ENCODE assay signal across 14 cellular contexts in genomic region chr21:37915516-37915915, GRCh38. TPM values are rescaled to one million over a fixed set of nuclear protein-coding genes. Genes with fewer than 3 reads are reported as not detected.
DNase-seq lines count a peak whose midpoint lies in the region; ATAC-seq, FAIRE-seq and TF ChIP-seq lines count a peak whose summit lies in the region.
"Had no signal": no experiment of that assay in that cellular context is flagged by ENCODE, and none has a peak within 500 bp of the region (broad histone marks: within the 10 kb centered on the region; RNA-seq: fewer than 3 reads in every experiment).

No MANE protein-coding gene starts in this region.

- no peaks in the 10 kb centered on the region for H3K9me3 Mint-ChIP-seq in stimulated activated naive CD8-positive, alpha-beta T cell treated with anti-CD3 and anti-CD28 coated beads, Interleukin-15, Interleukin-2, amounts not matched to agents 100 ng/mL and 50 ng/mL, for 24 hours
- no peaks in the 10 kb centered on the region for H3K9me3 Mint-ChIP-seq in astrocyte (ENCODE audit: unreplicated experiment)
- no peaks in the 10 kb centered on the region for H3K9me3 Mint-ChIP-seq in stimulated activated effector memory CD8-positive, alpha-beta T cell treated with anti-CD3 and anti-CD28 coated beads, Interleukin-12 subunit alpha, Interleukin-12 subunit beta, amount 100 ng/mL, for 72 hours

- peak overlapping the region; percentile 9 for H3K4me3 Mint-ChIP-seq in stimulated activated naive CD8-positive, alpha-beta T cell treated with anti-CD3 and anti-CD28 coated beads, Interleukin-15, Interleukin-2, amounts not matched to agents 100 ng/mL and 50 ng/mL, for 24 hours
- peak overlapping the region; percentile 92 for H3K4me3 Mint-ChIP-seq in astrocyte (ENCODE audit: unreplicated experiment)
- H3K4me3 Mint-ChIP-seq in stimulated activated effector memory CD8-positive, alpha-beta T cell treated with anti-CD3 and anti-CD28 coated beads, Interleukin-12 subunit alpha, Interleukin-12 subunit beta, amount 100 ng/mL, for 72 hours, result no peak overlapping the region
- H3K4me3 Mint-ChIP-seq: activated B cell treated with CpG ODN at 0.5 μM for 24 hours; CD4-positive, CD25-positive, alpha-beta regulatory T cell had no signal

- WGBS in mesenchymal stem cell, result 3% methylated on average over 24 of the region's 28 CpGs

- H3K79me1 ChIP-seq in mesenchymal stem cell (replicated peaks; ENCODE audit: low read length, poor library complexity, severe bottlenecking), result peaks cover 4% of the 10 kb centered on the region

- no TSS peak for BruUV-seq in PC-9 (replicated peaks; lab: Mats Ljungman, UMichigan)

- H3K9me2 ChIP-seq in PC-9 (ENCODE audit: insufficient read depth), result no peaks in the 10 kb centered on the region

- POLR2A ChIA-PET in PC-9 (lab: Charles Lee; ENCODE audit: unreplicated experiment), result no interaction called here

- peak overlapping the region; percentile 55 to 71 for H3K18ac ChIP-seq in mesenchymal stem cell (ENCODE audit: low read depth in 1 of 2, low read length in 2 of 2)

- H2AFZ ChIP-seq in astrocyte (ENCODE audit: low read depth, low read length), result peak overlapping the region; percentile 30
- no peak overlapping the region for H2AFZ ChIP-seq in mesenchymal stem cell (ENCODE audit: low read depth, low read length)
- no peak overlapping the region for H2AFZ ChIP-seq in PC-9

- H3K4me2 ChIP-seq in astrocyte (ENCODE audit: low read length) (peak overlapping the region; percentile 86), mesenchymal stem cell (ENCODE audit: low read length, poor library complexity, severe bottlenecking) (peak overlapping the region; percentile 91), PC-9 (no peak overlapping the region)

- H3K79me2 ChIP-seq in astrocyte (ENCODE audit: insufficient read depth, low read length) (no peaks in the 10 kb centered on the region), PC-9 (ENCODE audit: low read depth) (no peaks in the 10 kb centered on the region)

- CTCF ChIA-PET in PC-9 (lab: Charles Lee), result no interaction called here

- H3K4me1 ChIP-seq in astrocyte (ENCODE audit: insufficient read depth, low read length) (peaks cover 13% of the 10 kb centered on the region), mesenchymal stem cell (ENCODE audit: control insufficient read depth, insufficient read depth, low read depth, low read length) (peaks cover 19% of the 10 kb centered on the region), PC-9 (replicated peaks; ENCODE audit: insufficient read depth) (no peaks in the 10 kb centered on the region)

- H3K36me3 Mint-ChIP-seq in stimulated activated naive CD8-positive, alpha-beta T cell treated with anti-CD3 and anti-CD28 coated beads, Interleukin-15, Interleukin-2, amounts not matched to agents 100 ng/mL and 50 ng/mL, for 24 hours (ENCODE audit: low read depth), result no peaks in the 10 kb centered on the region
- H3K36me3 Mint-ChIP-seq in astrocyte (ENCODE audit: low read depth, unreplicated experiment), result no peaks in the 10 kb centered on the region
- H3K36me3 Mint-ChIP-seq in stimulated activated effector memory CD8-positive, alpha-beta T cell treated with anti-CD3 and anti-CD28 coated beads, Interleukin-12 subunit alpha, Interleukin-12 subunit beta, amount 100 ng/mL, for 72 hours, result no peaks in the 10 kb centered on the region
- H3K36me3 Mint-ChIP-seq: CD4-positive, CD25-positive, alpha-beta regulatory T cell had no signal

- H3K27me3 ChIP-seq in astrocyte (ENCODE audit: insufficient read depth, low read length) (peaks cover 30% of the 10 kb centered on the region), mesenchymal stem cell (ENCODE audit: control insufficient read depth in 1 of 2, insufficient read depth in 1 of 2, low read length in 2 of 2) (peaks cover 5 to 89% of the 10 kb centered on the region in 2 experiments), PC-9 (ENCODE audit: insufficient read depth, low read depth) (0 out of 2 replicates have a peak, but pooled peaks cover 4% of the 10 kb centered on the region)

- H3K27ac ChIP-seq in astrocyte (ENCODE audit: low read depth, low read length) (no peak overlapping the region), mesenchymal stem cell (ENCODE audit: low read length, poor library complexity, severe bottlenecking) (no peak overlapping the region), PC-9 (no peak overlapping the region)

- H3K36me3 ChIP-seq in astrocyte (ENCODE audit: insufficient read depth, low read length) (no peaks in the 10 kb centered on the region), mesenchymal stem cell (ENCODE audit: control insufficient read depth in 1 of 2, insufficient read depth in 2 of 2, low read depth in 1 of 2, low read length in 2 of 2) (no peaks in the 10 kb centered on the region), PC-9 (ENCODE audit: low read depth) (no peaks in the 10 kb centered on the region)

- H4K20me1 ChIP-seq in astrocyte (ENCODE audit: insufficient read depth, low read length) (no peaks in the 10 kb centered on the region), PC-9 (ENCODE audit: insufficient read depth) (no peaks in the 10 kb centered on the region)

- H3K4me3 ChIP-seq in astrocyte (ENCODE audit: insufficient read depth, low read depth, low read length) (peak overlapping the region; percentile 44), mesenchymal stem cell (ENCODE audit: insufficient read depth in 1 of 2, low read depth in 1 of 2, low read length in 2 of 2) (peak overlapping the region; percentile 67 to 75), PC-9 (no peak overlapping the region)

- no peak for DNase-seq in stimulated activated naive CD8-positive, alpha-beta T cell treated with anti-CD3 and anti-CD28 coated beads, Interleukin-15, Interleukin-2, amounts not matched to agents 100 U/mL and 50 U/mL, for 24 hours
- DNase-seq in astrocyte (ENCODE audit: low read depth) (no peak), mesenchymal stem cell (no peak), PC-9 (no peak), MV-4-11 (lab: John Stamatoyannopoulos, UW) (no peak)
- DNase-seq in stimulated activated effector memory CD8-positive, alpha-beta T cell treated with anti-CD3 and anti-CD28 coated beads, Interleukin-12 subunit alpha, Interleukin-12 subunit beta, amount 100 ng/mL, for 72 hours (ENCODE audit: low spot score in 2 of 2), result no peak
- DNase-seq: activated B cell treated with CpG ODN at 0.5 μM for 24 hours; activated naive CD4-positive, alpha-beta T cell treated with anti-CD3 and anti-CD28 coated beads, Interleukin-2, amount 50 U/mL, for 16 hours; CD4-positive, CD25-positive, alpha-beta regulatory T cell; stimulated activated CD4-positive, alpha-beta T cell treated with anti-CD3 and anti-CD28 coated beads, Interleukin-4, amount 100 ng/mL, for 1 hour had no signal

- no peak overlapping the region for H2BK120ac ChIP-seq in mesenchymal stem cell (ENCODE audit: low read depth, low read length)

- H3K4me1 Mint-ChIP-seq in stimulated activated naive CD8-positive, alpha-beta T cell treated with anti-CD3 and anti-CD28 coated beads, Interleukin-15, Interleukin-2, amounts not matched to agents 100 ng/mL and 50 ng/mL, for 24 hours (ENCODE audit: low read depth), result peaks cover 5% of the 10 kb centered on the region
- peaks cover 7% of the 10 kb centered on the region for H3K4me1 Mint-ChIP-seq in astrocyte (ENCODE audit: low read depth, unreplicated experiment)
- no peaks in the 10 kb centered on the region for H3K4me1 Mint-ChIP-seq in stimulated activated effector memory CD8-positive, alpha-beta T cell treated with anti-CD3 and anti-CD28 coated beads, Interleukin-12 subunit alpha, Interleukin-12 subunit beta, amount 100 ng/mL, for 72 hours
- H3K4me1 Mint-ChIP-seq: activated B cell treated with CpG ODN at 0.5 μM for 24 hours had no signal

- H3K9me3 ChIP-seq in astrocyte (ENCODE audit: insufficient read depth, low read depth, low read length), result no peaks in the 10 kb centered on the region
- H3K9me3 ChIP-seq in mesenchymal stem cell (ENCODE audit: control insufficient read depth, low read length), result peaks cover 3% of the 10 kb centered on the region
- H3K9me3 ChIP-seq in PC-9 (ENCODE audit: insufficient read depth, low read depth), result no peaks in the 10 kb centered on the region

- H3K14ac ChIP-seq in mesenchymal stem cell (ENCODE audit: low read length in 2 of 2), result peak overlapping the region in 1 of 2 experiments; percentile 37

- peak overlapping the region; percentile 31 for H4K91ac ChIP-seq in mesenchymal stem cell (ENCODE audit: low read length)

- peak overlapping the region in 1 of 2 experiments; percentile 94 for H2BK12ac ChIP-seq in mesenchymal stem cell (ENCODE audit: low read length in 2 of 2)

- H3K4ac ChIP-seq in mesenchymal stem cell (ENCODE audit: low read depth in 1 of 2, low read length in 2 of 2), result peak overlapping the region in 1 of 2 experiments; percentile 16

- H2AK5ac ChIP-seq in mesenchymal stem cell (ENCODE audit: low read length, severe bottlenecking), result no peak overlapping the region

- no peak for FAIRE-seq in astrocyte (lab: Jason Lieb, UNC)

- H3K9ac ChIP-seq in astrocyte (ENCODE audit: low read length), result no peak overlapping the region
- no peak overlapping the region for H3K9ac ChIP-seq in mesenchymal stem cell (ENCODE audit: low read length)

- no peak for ATAC-seq in stimulated activated naive CD8-positive, alpha-beta T cell treated with anti-CD3 and anti-CD28 coated beads, Interleukin-15, Interleukin-2, amounts not matched to agents 100 U/mL and 50 U/mL, for 24 hours
- no peak for ATAC-seq in stimulated activated effector memory CD8-positive, alpha-beta T cell treated with anti-CD3 and anti-CD28 coated beads, Interleukin-12 subunit alpha, Interleukin-12 subunit beta, amount 100 ng/mL, for 72 hours
- no peak for ATAC-seq in GM18498 (IDR thresholded peaks at IDR 0.05; ENCODE audit: unreplicated experiment)

- no peaks in the 10 kb centered on the region for H3F3A ChIP-seq in PC-9 (ENCODE audit: insufficient read depth, low read depth)

- intact Hi-C loops in PC-9 (cut with micrococcal nuclease; ENCODE audit: unreplicated experiment), result no loop called here

- H2BK5ac ChIP-seq in mesenchymal stem cell (ENCODE audit: low read depth, low read length, poor library complexity, severe bottlenecking), result no peak overlapping the region

- H2BK15ac ChIP-seq in mesenchymal stem cell (ENCODE audit: low read depth, poor library complexity, severe bottlenecking), result no peak overlapping the region

- H3K23ac ChIP-seq in mesenchymal stem cell (ENCODE audit: low read length in 2 of 2), result no peak overlapping the region

- H3K27me3 Mint-ChIP-seq in stimulated activated naive CD8-positive, alpha-beta T cell treated with anti-CD3 and anti-CD28 coated beads, Interleukin-15, Interleukin-2, amounts not matched to agents 100 ng/mL and 50 ng/mL, for 24 hours, result peaks cover 82% of the 10 kb centered on the region
- peaks cover 22% of the 10 kb centered on the region for H3K27me3 Mint-ChIP-seq in astrocyte (ENCODE audit: low read depth, unreplicated experiment)

- H3K27ac Mint-ChIP-seq in stimulated activated naive CD8-positive, alpha-beta T cell treated with anti-CD3 and anti-CD28 coated beads, Interleukin-15, Interleukin-2, amounts not matched to agents 100 ng/mL and 50 ng/mL, for 24 hours, result no peak overlapping the region
- H3K27ac Mint-ChIP-seq in astrocyte (ENCODE audit: unreplicated experiment), result no peak overlapping the region
- no peak overlapping the region for H3K27ac Mint-ChIP-seq in stimulated activated effector memory CD8-positive, alpha-beta T cell treated with anti-CD3 and anti-CD28 coated beads, Interleukin-12 subunit alpha, Interleukin-12 subunit beta, amount 100 ng/mL, for 72 hours
- H3K27ac Mint-ChIP-seq: activated B cell treated with CpG ODN at 0.5 μM for 24 hours; CD4-positive, CD25-positive, alpha-beta regulatory T cell had no signal

- TF ChIP-seq CTCF in astrocyte (IDR thresholded peaks at IDR 0.05; ENCODE audit: insufficient read depth, low read depth, low read length), result no peak
- no peak for TF ChIP-seq CTCF in PC-9 (conservative IDR thresholded peaks at IDR 0.05)

- no peak overlapping the region for H4K8ac ChIP-seq in mesenchymal stem cell (ENCODE audit: low read length)

RNA-seq across cellular contexts. Expression of gene KCNJ6, which starts 0.7 kb away (rescaled TPM):
- total RNA-seq in astrocyte, result 2.0 and 2.6 TPM in 2 replicates
- 4.6 TPM for polyA plus RNA-seq in mesenchymal stem cell (2013, experiment 1 of 2)
- 5.0 TPM for polyA plus RNA-seq in mesenchymal stem cell (2013, experiment 2 of 2)
- total RNA-seq in PC-9 (2021), result not detected in 2 replicates
- total RNA-seq: activated B cell treated with CpG ODN at 0.5 μM for 24 hours; CD4-positive, CD25-positive, alpha-beta regulatory T cell; HT1080; mesenteric fat pad had no signal
- polyA plus RNA-seq: CD4-positive, CD25-positive, alpha-beta regulatory T cell had no signal
